Comparison of ENCODE assay signal across 20 cellular contexts in the genomic region with DNA sequence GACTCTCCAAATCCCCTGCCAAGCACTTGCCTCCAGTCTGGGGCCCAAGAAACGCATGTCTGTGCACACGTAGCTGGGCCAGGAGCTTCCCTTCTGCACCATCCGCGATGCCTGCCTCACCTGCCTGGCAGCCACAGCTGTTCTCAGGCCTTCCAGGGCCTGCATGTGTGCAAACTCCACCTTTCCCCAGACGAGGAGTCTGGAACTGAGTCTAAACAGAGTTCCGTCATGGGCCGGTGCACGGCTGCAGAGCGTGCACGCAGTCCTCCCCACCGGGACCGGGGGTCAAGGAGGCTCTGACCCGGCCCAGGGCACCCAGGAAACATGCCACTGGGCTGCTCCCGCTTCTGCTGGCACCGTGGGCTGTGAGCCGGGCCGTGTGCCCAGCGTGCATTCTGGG.
"Had no signal": no experiment of that assay in that cellular context is flagged by ENCODE, and none has a peak within 500 bp of the region (broad histone marks: within the 10 kb centered on the region; RNA-seq: fewer than 3 reads in every experiment).

No MANE protein-coding gene starts in this region.

- H3K4me1 ChIP-seq: gastrocnemius medialis, testis, transverse colon had no signal

- DNase-seq: activated CD4-positive, alpha-beta T cell treated with anti-CD3 and anti-CD28 coated beads for 48 hours; activated CD4-positive, alpha-beta T cell treated with anti-CD3 and anti-CD28 coated beads, Interleukin-2, amount 50 U/mL, for 48 hours; activated T-cell treated with anti-CD3 and anti-CD28 coated beads, Interleukin-2, amount 50 U/mL, for 48 hours; anterior cingulate cortex; effector memory CD4-positive, alpha-beta T cell; erythroblast; gastrocnemius medialis; glutamatergic neuron; naive thymus-derived CD4-positive, alpha-beta T cell; occipital lobe; stimulated activated CD4-positive, alpha-beta T cell treated with anti-CD3 and anti-CD28 coated beads, Interleukin-2, amount 100 ng/mL, for 24 hours; stimulated activated naive CD4-positive, alpha-beta T cell treated with Interleukin-2 at 50 U/mL for 16 hours; T-helper 17 cell; T1000; testis; transverse colon; WERI-Rb-1 had no signal

- H3K36me3 ChIP-seq: gastrocnemius medialis, transverse colon, WERI-Rb-1 had no signal

- H3K27ac ChIP-seq: gastrocnemius medialis, skin epidermis, testis, transverse colon, WERI-Rb-1 had no signal

- H3K9me3 ChIP-seq: gastrocnemius medialis, testis, transverse colon had no signal

- H3K4me3 ChIP-seq: gastrocnemius medialis, skin epidermis, testis, transverse colon had no signal

- H3K27me3 ChIP-seq: gastrocnemius medialis, testis, transverse colon had no signal

- ATAC-seq: activated CD4-positive, CD25-positive, alpha-beta regulatory T cell treated with anti-CD3 and anti-CD28 coated beads, Interleukin-2, amount 50 U/mL, for 24 hours; gastrocnemius medialis; naive thymus-derived CD4-positive, alpha-beta T cell; sciatic nerve; T-helper 17 cell had no signal
